In genomic region chr19:43262697-43263096, GRCh38 we compare ENCODE assay signal across 2 cellular contexts. TPM values are rescaled to one million over a fixed set of nuclear protein-coding genes. Genes with fewer than 3 reads are reported as not detected.
"Had no signal": no experiment of that assay in that cellular context is flagged by ENCODE, and none has a peak within 500 bp of the region (broad histone marks: within the 10 kb centered on the region; RNA-seq: fewer than 3 reads in every experiment).

No MANE protein-coding gene starts in this region.

RNA-seq across cellular contexts. Expression of gene PSG9, which starts 6.6 kb away (rescaled TPM):
- total RNA-seq: H7, K562 had no signal

RNA-seq across cellular contexts. Expression of gene PSG4, which starts 57.3 kb away (rescaled TPM):
- total RNA-seq: H7, K562 had no signal
